In genomic region chr5:54620583-54620933, GRCh38 we compare ENCODE assay signal across 34 cellular contexts.
DNase-seq lines count a peak whose midpoint lies in the region; ATAC-seq, FAIRE-seq and TF ChIP-seq lines count a peak whose summit lies in the region.
"Had no signal": no experiment of that assay in that cellular context is flagged by ENCODE, and none has a peak within 500 bp of the region (broad histone marks: within the 10 kb centered on the region; RNA-seq: fewer than 3 reads in every experiment).

No MANE protein-coding gene starts in this region.

- H3K27ac ChIP-seq in breast epithelium (peak overlapping the region; percentile 10 to 35), mammary epithelial cell (ENCODE audit: insufficient read depth, low read depth, low read length) (no peak overlapping the region), coronary artery (peak overlapping the region; percentile 2 to 82), aorta (ENCODE audit: low read depth in 1 of 2, low read length in 2 of 2) (peak overlapping the region; percentile 70 to 88)
- H3K27ac ChIP-seq: cardiac muscle cell, colonic mucosa, foreskin keratinocyte, heart left ventricle, left ventricle myocardium inferior had no signal

- in situ Hi-C loops in mammary epithelial cell (cut with MboI; ENCODE audit: low sequenced_read_pairs in 2 of 2) (no loop called here), ACHN (cut with HindIII; ENCODE audit: low pct_ligation_motif_present, low pct_unique_long_range_greater_than_20kb, low sequenced_read_pairs) (no loop called here)

- no peak overlapping the region for H3K4me2 ChIP-seq in mammary epithelial cell (ENCODE audit: insufficient read depth, low read depth, low read length)

- no peak for TF ChIP-seq POLR2A in breast epithelium (IDR thresholded peaks at IDR 0.05)
- TF ChIP-seq POLR2A in GM12891 (IDR thresholded peaks at IDR 0.05; ENCODE audit: low read depth, low read length) = no peak

- H3K4me3 ChIP-seq in breast epithelium (no peak overlapping the region), mammary epithelial cell (replicated peaks in 1 of 3; ENCODE audit: insufficient read depth in 1 of 3, low read depth in 2 of 3, low read length in 3 of 3) (no peak overlapping the region), coronary artery (no peak overlapping the region), aorta (ENCODE audit: low read length in 2 of 2) (no peak overlapping the region)
- H3K4me3 ChIP-seq: cardiac muscle cell, colonic mucosa, heart left ventricle, left ventricle myocardium inferior had no signal

- H3K9ac ChIP-seq in mammary epithelial cell (ENCODE audit: insufficient read depth, low read length) = no peak overlapping the region

- FAIRE-seq in GM12891 (lab: Jason Lieb, UNC) = no peak
- FAIRE-seq: A204.1, GM18507, keratinocyte, small intestine, urothelium cell line had no signal

- no peaks in the 10 kb centered on the region for H4K20me1 ChIP-seq in mammary epithelial cell (ENCODE audit: insufficient read depth, low read length)

- no peaks in the 10 kb centered on the region for H3K36me3 Mint-ChIP-seq in natural killer cell
- H3K36me3 Mint-ChIP-seq: activated naive CD4-positive, alpha-beta T cell treated with anti-CD3 and anti-CD28 coated beads, Interleukin-2, amount 50 U/mL, for 24 hours; naive thymus-derived CD8-positive, alpha-beta T cell had no signal

- H3K36me3 ChIP-seq in breast epithelium (no peaks in the 10 kb centered on the region), mammary epithelial cell (ENCODE audit: insufficient read depth, low read length) (no peaks in the 10 kb centered on the region), aorta (ENCODE audit: control insufficient read depth in 1 of 2, insufficient read depth in 2 of 2, low read length in 1 of 2) (no peaks in the 10 kb centered on the region)
- H3K36me3 ChIP-seq: cardiac muscle cell, colonic mucosa, heart left ventricle, left ventricle myocardium inferior had no signal

- TF ChIP-seq CTCF in breast epithelium (IDR thresholded peaks at IDR 0.05) (no peak), mammary epithelial cell (conservative IDR thresholded peaks at IDR 0.05 in 1 of 2, IDR thresholded peaks at IDR 0.05 in 1 of 2; ENCODE audit: extremely low read depth in 1 of 2, insufficient read depth in 1 of 2, low read depth in 1 of 2, low read length in 2 of 2) (no peak), coronary artery (IDR thresholded peaks at IDR 0.05) (no peak), natural killer cell (IDR thresholded peaks at IDR 0.05) (no peak)

- H3K27me3 ChIP-seq in breast epithelium (no peaks in the 10 kb centered on the region), mammary epithelial cell (ENCODE audit: insufficient read depth, low read length) (no peaks in the 10 kb centered on the region), aorta (ENCODE audit: control insufficient read depth in 1 of 2, insufficient read depth in 2 of 2, low read length in 1 of 2) (no peaks in the 10 kb centered on the region)
- H3K27me3 ChIP-seq: cardiac muscle cell, colonic mucosa, foreskin keratinocyte, heart left ventricle had no signal

- H3K27ac Mint-ChIP-seq in natural killer cell = peak overlapping the region; percentile 55 to 74
- H3K27ac Mint-ChIP-seq: activated CD4-positive, alpha-beta memory T cell treated with anti-CD3 and anti-CD28 coated beads, Interleukin-2, amount 10 ng/mL, durations not matched to agents 7 days and 5 days; activated naive CD4-positive, alpha-beta T cell treated with anti-CD3 and anti-CD28 coated beads, Interleukin-2, amount 50 U/mL, for 24 hours; activated T-helper 2 cell treated with anti-CD3 and anti-CD28 coated beads, Interferon-gamma antibody, Interleukin-2, Interleukin-4, amounts not matched to agents 10 μg/mL and 5 μg/mL and 100 μg/mL, durations not matched to agents 14 hours and 24 hours and 36 hours; T-helper 2 cell treated with Interferon-gamma antibody and Interleukin-4, amounts not matched to agents 5 μg/mL and 100 μg/mL, for 36 hours had no signal

- intact Hi-C loops in breast epithelium (cut with DNase I; ENCODE audit: low total_unique reads) (no loop called here), mammary epithelial cell (cut with micrococcal nuclease) (no loop called here), natural killer cell (cut with micrococcal nuclease) (no loop called here), aorta (cut with DNase I) (no loop called here)

- H3K9me3 Mint-ChIP-seq in natural killer cell = no peaks in the 10 kb centered on the region
- H3K9me3 Mint-ChIP-seq: activated naive CD4-positive, alpha-beta T cell treated with anti-CD3 and anti-CD28 coated beads, Interleukin-2, amount 50 U/mL, for 24 hours; CD8-positive, alpha-beta memory T cell; naive thymus-derived CD8-positive, alpha-beta T cell had no signal

- no TSS peak for BruUV-seq in mammary epithelial cell (replicated peaks; lab: Mats Ljungman, UMichigan)

- no peak overlapping the region for H2AFZ ChIP-seq in mammary epithelial cell (ENCODE audit: low read depth, low read length)

- peaks cover 35 to 38% of the 10 kb centered on the region in 2 donors for H3K4me1 Mint-ChIP-seq in natural killer cell

- H3K79me2 ChIP-seq in mammary epithelial cell (ENCODE audit: insufficient read depth, low read length) = no peaks in the 10 kb centered on the region

- dilution Hi-C loops in mammary epithelial cell (cut with HindIII; ENCODE audit: low sequenced_read_pairs) = no loop called here

- H3K4me1 ChIP-seq in breast epithelium (no peaks in the 10 kb centered on the region), mammary epithelial cell (ENCODE audit: insufficient read depth, low read length) (peaks cover 4% of the 10 kb centered on the region), aorta (ENCODE audit: control insufficient read depth in 1 of 2, insufficient read depth in 2 of 2, low read length in 2 of 2) (peaks cover 10 to 13% of the 10 kb centered on the region in 2 donors)
- H3K4me1 ChIP-seq: colonic mucosa had no signal

- DNase-seq in breast epithelium (ENCODE audit: low spot score in 2 of 2) = peak in 1 of 2 donors; percentile 47
- no peak for DNase-seq in mammary epithelial cell
- no peak for DNase-seq in coronary artery (ENCODE audit: low spot score)
- no peak for DNase-seq in natural killer cell
- DNase-seq in aorta = peak in 1 of 2 donors; percentile 46
- DNase-seq in ACHN = no peak
- no peak for DNase-seq in GM12891 (ENCODE audit: insufficient read length, low spot score)
- DNase-seq: activated CD4-positive, alpha-beta memory T cell treated with anti-CD3 and anti-CD28 coated beads, Interleukin-2, amount 10 ng/mL, durations not matched to agents 7 days and 5 days; activated CD4-positive, alpha-beta T cell treated with anti-CD3 and anti-CD28 coated beads for 1 hour; activated T-cell treated with anti-CD3 and anti-CD28 coated beads for 4 hours; CD8-positive, alpha-beta memory T cell; colonic mucosa; foreskin keratinocyte; H7; heart left ventricle; left ventricle myocardium inferior; midbrain; naive thymus-derived CD8-positive, alpha-beta T cell; NCI-H1436; NCI-H2081 treated with DMSO at 0.1 percent for 48 hours; NCI-H2227 treated with DMSO at 0.1 percent for 48 hours; NCI-H526; small intestine; stimulated activated naive CD8-positive, alpha-beta T cell treated with anti-CD3 and anti-CD28 coated beads, Interleukin-15, Interleukin-2, amounts not matched to agents 100 U/mL and 50 U/mL, for 24 hours had no signal

- WGBS in mammary epithelial cell (ENCODE audit: low coverage, missing lambda C conversion rate) = 73% methylated on average over 2 of the region's 2 CpGs
- 2 to 9% methylated on average over 2 of the region's 2 CpGs for WGBS in aorta, 2 donors

- CTCF ChIA-PET in mammary epithelial cell (lab: Charles Lee; ENCODE audit: low non-redundant PET) = no interaction called here

- H3K4me3 Mint-ChIP-seq in natural killer cell = no peak overlapping the region
- H3K4me3 Mint-ChIP-seq: activated CD4-positive, alpha-beta memory T cell treated with anti-CD3 and anti-CD28 coated beads, Interleukin-2, amount 10 ng/mL, durations not matched to agents 7 days and 5 days; activated naive CD4-positive, alpha-beta T cell treated with anti-CD3 and anti-CD28 coated beads, Interleukin-2, amount 50 U/mL, for 24 hours; CD8-positive, alpha-beta memory T cell; naive thymus-derived CD8-positive, alpha-beta T cell; T-helper 2 cell treated with Interferon-gamma antibody and Interleukin-4, amounts not matched to agents 5 μg/mL and 100 μg/mL, for 36 hours had no signal

- H3K27me3 Mint-ChIP-seq in natural killer cell (ENCODE audit: low read depth in 2 of 2) = no peaks in the 10 kb centered on the region
- H3K27me3 Mint-ChIP-seq: activated naive CD4-positive, alpha-beta T cell treated with anti-CD3 and anti-CD28 coated beads, Interleukin-2, amount 50 U/mL, for 24 hours; CD8-positive, alpha-beta memory T cell; effector memory CD8-positive, alpha-beta T cell; naive thymus-derived CD8-positive, alpha-beta T cell had no signal

- H3K9me3 ChIP-seq in breast epithelium (no peaks in the 10 kb centered on the region), mammary epithelial cell (replicated peaks; ENCODE audit: insufficient read depth, low read length) (no peaks in the 10 kb centered on the region), aorta (ENCODE audit: control insufficient read depth, low read length) (peaks cover 1% of the 10 kb centered on the region)
- H3K9me3 ChIP-seq: colonic mucosa had no signal

- no peak for ATAC-seq in natural killer cell
- peak; percentile 57 for ATAC-seq in aorta (ENCODE audit: low FRiP score)
- ATAC-seq in HG02571 (IDR thresholded peaks at IDR 0.05; ENCODE audit: unreplicated experiment) = no peak
- ATAC-seq: foreskin keratinocyte; naive thymus-derived CD8-positive, alpha-beta T cell; stimulated activated naive CD8-positive, alpha-beta T cell treated with anti-CD3 and anti-CD28 coated beads, Interleukin-15, Interleukin-2, amounts not matched to agents 100 U/mL and 50 U/mL, for 24 hours had no signal

TF ChIP-seq in GM12891, 5 proteins besides CTCF, POLR2A, EP300 and RAD21:
- no peak for TF ChIP-seq POLR2AphosphoS5 (IDR thresholded peaks at IDR 0.05; ENCODE audit: low read depth, low read length)
- no peak for TF ChIP-seq SPI1 (IDR thresholded peaks at IDR 0.05; ENCODE audit: low read depth, low read length)
- TF ChIP-seq TAF1 (IDR thresholded peaks at IDR 0.05; ENCODE audit: low read depth, low read length) = no peak
- TF ChIP-seq POU2F2 (IDR thresholded peaks at IDR 0.05; ENCODE audit: low read depth, low read length) = no peak
- no peak for TF ChIP-seq PAX5 (IDR thresholded peaks at IDR 0.05; ENCODE audit: insufficient read depth, low read length, severe bottlenecking)
